Comparison of ENCODE assay signal across 1 cellular context in genomic region chr14:105563347-105563737, GRCh38.
TF ChIP-seq lines count a peak whose summit lies in the region.

No MANE protein-coding gene starts in this region.

TF ChIP-seq in H1, 55 proteins besides CTCF, POLR2A, EP300 and RAD21:
- TF ChIP-seq SP2 (IDR thresholded peaks at IDR 0.05; ENCODE audit: low read length) (no peak), MAFK (IDR thresholded peaks at IDR 0.05; ENCODE audit: low read depth, low read length) (no peak), SIRT6 (IDR thresholded peaks at IDR 0.05; ENCODE audit: low read length) (no peak), BRCA1 (IDR thresholded peaks at IDR 0.05; ENCODE audit: low read depth, low read length) (no peak), CREB1 (IDR thresholded peaks at IDR 0.05) (no peak), CHD1 (IDR thresholded peaks at IDR 0.05; ENCODE audit: low read depth, low read length) (no peak), NRF1 (IDR thresholded peaks at IDR 0.05; ENCODE audit: low read depth, low read length) (no peak), CBX5 (IDR thresholded peaks at IDR 0.05; ENCODE audit: low read depth, low read length) (no peak), RNF2 (IDR thresholded peaks at IDR 0.05; ENCODE audit: borderline replicate concordance, low read depth, low read length, missing control alignments, poor library complexity, severe bottlenecking) (no peak), NANOG (IDR thresholded peaks at IDR 0.05; ENCODE audit: insufficient read depth, low read depth, low read length, poor library complexity, severe bottlenecking) (no peak), JUND (IDR thresholded peaks at IDR 0.05; ENCODE audit: low read length) (no peak), SAP30 (IDR thresholded peaks at IDR 0.05; ENCODE audit: insufficient read depth, insufficient replicate concordance, low read length) (no peak)
